In the genomic region with DNA sequence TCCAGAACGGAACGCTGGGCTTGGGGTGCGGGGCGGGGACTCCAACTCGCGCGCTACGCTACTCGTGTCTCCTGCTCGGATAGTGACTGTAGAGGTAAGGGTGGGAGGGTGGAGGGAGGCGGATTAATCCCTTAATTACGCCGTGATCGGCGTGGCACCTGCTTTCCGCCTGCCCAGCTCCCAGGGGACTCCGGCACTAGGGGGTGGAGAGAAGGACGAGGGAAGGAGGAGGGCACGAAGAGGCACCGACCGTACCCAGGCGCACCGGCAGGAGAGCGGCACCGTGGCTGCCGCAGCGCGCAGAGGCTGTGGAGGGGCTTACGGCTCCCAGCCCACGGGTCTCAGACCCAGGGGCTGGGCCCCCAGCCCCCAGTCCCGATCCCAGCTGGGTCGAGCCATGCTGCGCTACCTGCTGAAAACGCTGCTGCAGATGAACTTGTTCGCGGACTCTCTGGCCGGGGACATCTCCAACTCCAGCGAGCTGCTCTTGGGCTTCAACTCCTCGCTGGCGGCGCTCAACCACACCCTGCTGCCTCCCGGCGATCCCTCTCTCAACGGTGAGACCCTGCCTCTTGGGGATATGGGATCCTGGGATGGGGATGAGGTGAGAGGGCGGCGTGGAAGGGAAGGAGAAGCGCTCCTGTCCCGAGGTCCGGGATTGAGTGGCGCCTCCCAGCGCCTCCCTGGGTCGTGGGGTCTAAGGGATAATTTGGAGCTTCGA, we compare ENCODE assay signal across 1 cellular context.
TF ChIP-seq lines count a peak whose summit lies in the region.

A gene with protein sequence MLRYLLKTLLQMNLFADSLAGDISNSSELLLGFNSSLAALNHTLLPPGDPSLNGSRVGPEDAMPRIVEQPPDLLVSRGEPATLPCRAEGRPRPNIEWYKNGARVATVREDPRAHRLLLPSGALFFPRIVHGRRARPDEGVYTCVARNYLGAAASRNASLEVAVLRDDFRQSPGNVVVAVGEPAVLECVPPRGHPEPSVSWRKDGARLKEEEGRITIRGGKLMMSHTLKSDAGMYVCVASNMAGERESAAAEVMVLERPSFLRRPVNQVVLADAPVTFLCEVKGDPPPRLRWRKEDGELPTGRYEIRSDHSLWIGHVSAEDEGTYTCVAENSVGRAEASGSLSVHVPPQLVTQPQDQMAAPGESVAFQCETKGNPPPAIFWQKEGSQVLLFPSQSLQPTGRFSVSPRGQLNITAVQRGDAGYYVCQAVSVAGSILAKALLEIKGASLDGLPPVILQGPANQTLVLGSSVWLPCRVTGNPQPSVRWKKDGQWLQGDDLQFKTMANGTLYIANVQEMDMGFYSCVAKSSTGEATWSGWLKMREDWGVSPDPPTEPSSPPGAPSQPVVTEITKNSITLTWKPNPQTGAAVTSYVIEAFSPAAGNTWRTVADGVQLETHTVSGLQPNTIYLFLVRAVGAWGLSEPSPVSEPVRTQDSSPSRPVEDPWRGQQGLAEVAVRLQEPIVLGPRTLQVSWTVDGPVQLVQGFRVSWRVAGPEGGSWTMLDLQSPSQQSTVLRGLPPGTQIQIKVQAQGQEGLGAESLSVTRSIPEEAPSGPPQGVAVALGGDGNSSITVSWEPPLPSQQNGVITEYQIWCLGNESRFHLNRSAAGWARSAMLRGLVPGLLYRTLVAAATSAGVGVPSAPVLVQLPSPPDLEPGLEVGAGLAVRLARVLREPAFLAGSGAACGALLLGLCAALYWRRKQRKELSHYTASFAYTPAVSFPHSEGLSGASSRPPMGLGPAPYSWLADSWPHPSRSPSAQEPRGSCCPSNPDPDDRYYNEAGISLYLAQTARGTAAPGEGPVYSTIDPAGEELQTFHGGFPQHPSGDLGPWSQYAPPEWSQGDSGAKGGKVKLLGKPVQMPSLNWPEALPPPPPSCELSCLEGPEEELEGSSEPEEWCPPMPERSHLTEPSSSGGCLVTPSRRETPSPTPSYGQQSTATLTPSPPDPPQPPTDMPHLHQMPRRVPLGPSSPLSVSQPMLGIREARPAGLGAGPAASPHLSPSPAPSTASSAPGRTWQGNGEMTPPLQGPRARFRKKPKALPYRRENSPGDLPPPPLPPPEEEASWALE (N-terminal part only) (plus strand): TSS at position 252 of the 721 bp plus-strand sequence. CDS start 146 bp downstream, at position 398.

TF ChIP-seq in HepG2, 621 proteins besides CTCF, POLR2A, EP300 and RAD21 (continued from another document):
- TF ChIP-seq JUN (CRISPR knock-in tag; IDR thresholded peaks at IDR 0.05) (no peak), PRPF4 (IDR thresholded peaks at IDR 0.05; ENCODE audit: low read depth, low read length, poor library complexity, severe bottlenecking) (no peak), ZNF136 (CRISPR knock-in tag; IDR thresholded peaks at IDR 0.05; ENCODE audit: low read depth) (no peak)
TF ChIP-seq in HepG2: peak in this region for 0.
